ENCODE assay signal across 8 cellular contexts in genomic region chr1:116595065-116595840, GRCh38. TPM values are rescaled to one million over a fixed set of nuclear protein-coding genes. Genes with fewer than 3 reads are reported as not detected.
DNase-seq lines count a peak whose midpoint lies in the region; ATAC-seq and TF ChIP-seq lines count a peak whose summit lies in the region.
"Not testable (repeated sequence)": the region's sequence is repeated elsewhere in the genome, so short reads cannot be mapped to it uniquely, and the experiment has no call there.

No MANE protein-coding gene starts in this region.

- not testable (repeated sequence) for H3K36me3 ChIP-seq in HCT116 (ENCODE audit: control insufficient read depth in 1 of 2, insufficient read depth in 2 of 2, low read length in 2 of 2); mucosa of rectum (ENCODE audit: control insufficient read depth in 2 of 2, insufficient read depth in 2 of 2, low read length in 2 of 2)

- not testable (repeated sequence) for H3K4me3 ChIP-seq in HCT116 (replicated peaks in 1 of 2; ENCODE audit: low read depth in 1 of 2, low read length in 2 of 2); choroid plexus epithelial cell (ENCODE audit: low read depth, low read length); fibroblast of villous mesenchyme (ENCODE audit: low read depth, low read length)
- peak overlapping the region in 1 of 2 donors; percentile 7 for H3K4me3 ChIP-seq in mucosa of rectum (ENCODE audit: low read length in 2 of 2)

- not testable (repeated sequence) for H3K79me2 ChIP-seq in HCT116 (ENCODE audit: insufficient read depth, low read length)

- TF ChIP-seq CTCF in AG09319 (IDR thresholded peaks at IDR 0.05; ENCODE audit: low read depth, low read length) (peak; percentile 17), HCT116 (IDR thresholded peaks at IDR 0.05 in 2 of 3, conservative IDR thresholded peaks at IDR 0.05 in 1 of 3; ENCODE audit: borderline replicate concordance in 1 of 3, insufficient read depth in 1 of 3, low read depth in 2 of 3, low read length in 2 of 3) (peak; percentile 14 to 36 (median 33); a peak in 4 of 6 replicates), VCaP (conservative IDR thresholded peaks at IDR 0.05) (peak; percentile 60), choroid plexus epithelial cell (conservative IDR thresholded peaks at IDR 0.05; ENCODE audit: low read depth, low read length) (peak; percentile 61), fibroblast of villous mesenchyme (IDR thresholded peaks at IDR 0.05; ENCODE audit: insufficient read depth, low read depth, low read length) (peak; percentile 46)

- not testable (repeated sequence) for H3K27me3 ChIP-seq in HCT116 (ENCODE audit: insufficient read depth, low read length); mucosa of rectum (ENCODE audit: control insufficient read depth in 2 of 2, insufficient read depth in 2 of 2, low read length in 2 of 2)

- not testable (repeated sequence) for H3K36me3 Mint-ChIP-seq in stimulated activated effector memory CD8-positive, alpha-beta T cell treated with anti-CD3 and anti-CD28 coated beads, Interleukin-12 subunit alpha, Interleukin-12 subunit beta, amount 100 ng/mL, for 72 hours

- POLR2A ChIA-PET in HCT116 (lab: Charles Lee): not testable (repeated sequence)

- not testable (repeated sequence) for H3K9ac ChIP-seq in HCT116 (ENCODE audit: low read length); mucosa of rectum (ENCODE audit: low read depth in 1 of 2, low read length in 2 of 2)

- CTCF ChIA-PET in HCT116 (lab: Charles Lee): interaction anchor here (0.5 to 2.7 kb wide), 14 partner anchors 11 to 802 kb away, joined by 3 to 28 read pairs (median 4); partner anchors contain the start of genes CD58, IGSF3 and TTF2

- not testable (repeated sequence) for H3K4me1 ChIP-seq in HCT116 (ENCODE audit: control insufficient read depth in 1 of 2, insufficient read depth in 2 of 2, low read length in 2 of 2)
- peaks cover 16 to 41% of the 10 kb centered on the region in 2 donors for H3K4me1 ChIP-seq in mucosa of rectum (ENCODE audit: control insufficient read depth in 2 of 2, insufficient read depth in 2 of 2, low read length in 2 of 2)

- not testable (repeated sequence) for H3K9me2 ChIP-seq in HCT116 (ENCODE audit: insufficient read depth)

- not testable (repeated sequence) for H4K20me1 ChIP-seq in HCT116 (ENCODE audit: insufficient read depth)

- H3K27ac Mint-ChIP-seq in stimulated activated effector memory CD8-positive, alpha-beta T cell treated with anti-CD3 and anti-CD28 coated beads, Interleukin-12 subunit alpha, Interleukin-12 subunit beta, amount 100 ng/mL, for 72 hours: not testable (repeated sequence)

- not testable (repeated sequence) for H3K9me3 Mint-ChIP-seq in stimulated activated effector memory CD8-positive, alpha-beta T cell treated with anti-CD3 and anti-CD28 coated beads, Interleukin-12 subunit alpha, Interleukin-12 subunit beta, amount 100 ng/mL, for 72 hours

- ATAC-seq in HCT116: peak; percentile 74
- ATAC-seq in stimulated activated effector memory CD8-positive, alpha-beta T cell treated with anti-CD3 and anti-CD28 coated beads, Interleukin-12 subunit alpha, Interleukin-12 subunit beta, amount 100 ng/mL, for 72 hours: not testable (repeated sequence)

- H3K4me2 ChIP-seq in HCT116 (ENCODE audit: low read length): not testable (repeated sequence)

- not testable (repeated sequence) for H3K27ac ChIP-seq in HCT116 (ENCODE audit: low read depth, low read length); VCaP
- H3K27ac ChIP-seq in mucosa of rectum (ENCODE audit: low read depth in 2 of 2, low read length in 2 of 2): peak overlapping the region; percentile 19 to 58

- RAD21 ChIA-PET in HCT116 (lab: Charles Lee; ENCODE audit: low non-redundant PET in 1 of 2, low total read pairs in 2 of 2, uncharacterized antibody in 2 of 2, unreplicated experiment in 2 of 2): interaction anchor here in 1 of 2 experiments (1.6 kb wide), 1 partner anchor 20 kb away, joined by 8 read pairs; no protein-coding TSS in a partner anchor

- BruUV-seq in HCT116 (replicated peaks; lab: Mats Ljungman, UMichigan): not testable (repeated sequence)

- intact Hi-C loops in HCT116 (cut with micrococcal nuclease): not testable (repeated sequence)

- not testable (repeated sequence) for H3K9me3 ChIP-seq in HCT116 (ENCODE audit: control insufficient read depth in 1 of 2, insufficient read depth in 1 of 2, low read depth in 1 of 2, low read length in 2 of 2); mucosa of rectum (ENCODE audit: control insufficient read depth in 2 of 2, low read length in 2 of 2)

- DNase-seq in AG09319 (ENCODE audit: extremely low read depth, low read depth); HCT116 (ENCODE audit: low read depth, low spot score); fibroblast of villous mesenchyme (ENCODE audit: low read depth); stimulated activated effector memory CD8-positive, alpha-beta T cell treated with anti-CD3 and anti-CD28 coated beads, Interleukin-12 subunit alpha, Interleukin-12 subunit beta, amount 100 ng/mL, for 72 hours (ENCODE audit: low spot score in 2 of 2): not testable (repeated sequence)
- DNase-seq in NCI-H69 (lab: John Stamatoyannopoulos, UW) (peak; percentile 6), choroid plexus epithelial cell (ENCODE audit: low read depth) (peak; percentile 51)

- not testable (repeated sequence) for TF ChIP-seq POLR2A in HCT116 (IDR thresholded peaks at IDR 0.05; ENCODE audit: borderline replicate concordance, extremely low read depth, insufficient read depth, insufficient read length)

- not testable (repeated sequence) for H2AFZ ChIP-seq in HCT116 (ENCODE audit: low read depth, low read length, poor library complexity, severe bottlenecking)

- H3K4me1 Mint-ChIP-seq in stimulated activated effector memory CD8-positive, alpha-beta T cell treated with anti-CD3 and anti-CD28 coated beads, Interleukin-12 subunit alpha, Interleukin-12 subunit beta, amount 100 ng/mL, for 72 hours: peaks cover 11% of the 10 kb centered on the region

- H3K4me3 Mint-ChIP-seq in stimulated activated effector memory CD8-positive, alpha-beta T cell treated with anti-CD3 and anti-CD28 coated beads, Interleukin-12 subunit alpha, Interleukin-12 subunit beta, amount 100 ng/mL, for 72 hours: peak overlapping the region; percentile 47

- not testable (repeated sequence) for TF ChIP-seq RAD21 in HCT116 (IDR thresholded peaks at IDR 0.05; ENCODE audit: low read depth)

RNA-seq across cellular contexts. Expression of gene CD58, which starts 24.4 kb away (rescaled TPM):
- total RNA-seq in HCT116 (2021; ENCODE audit: unreplicated experiment) (18.0 TPM), fibroblast of villous mesenchyme (9.7 and 13.8 TPM in 2 replicates)
- 11.1 and 13.3 TPM in 2 replicates for polyA plus RNA-seq in HCT116 (2012)
